1 cellular context compared by ENCODE assay signal in the genomic region with DNA sequence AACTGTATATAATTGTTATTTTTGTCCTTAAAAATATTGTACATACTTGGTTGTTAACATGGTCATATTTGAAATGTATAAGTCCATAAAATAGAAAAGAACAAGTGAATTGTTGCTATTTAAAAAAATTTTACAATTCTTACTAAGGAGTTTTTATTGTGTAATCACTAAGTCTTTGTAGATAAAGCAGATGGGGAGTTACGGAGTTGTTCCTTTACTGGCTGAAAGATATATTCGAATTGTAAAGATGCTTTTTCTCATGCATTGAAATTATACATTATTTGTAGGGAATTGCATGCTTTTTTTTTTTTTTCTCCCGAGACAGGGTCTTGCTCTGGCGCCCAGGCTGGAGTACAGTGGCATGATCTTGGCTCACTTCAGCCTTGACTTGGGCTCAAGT.
TF ChIP-seq lines count a peak whose summit lies in the region.

No MANE protein-coding gene starts in this region.

TF ChIP-seq in IMR-90, 13 proteins besides CTCF, POLR2A, EP300 and RAD21:
- TF ChIP-seq, protein P1, sequence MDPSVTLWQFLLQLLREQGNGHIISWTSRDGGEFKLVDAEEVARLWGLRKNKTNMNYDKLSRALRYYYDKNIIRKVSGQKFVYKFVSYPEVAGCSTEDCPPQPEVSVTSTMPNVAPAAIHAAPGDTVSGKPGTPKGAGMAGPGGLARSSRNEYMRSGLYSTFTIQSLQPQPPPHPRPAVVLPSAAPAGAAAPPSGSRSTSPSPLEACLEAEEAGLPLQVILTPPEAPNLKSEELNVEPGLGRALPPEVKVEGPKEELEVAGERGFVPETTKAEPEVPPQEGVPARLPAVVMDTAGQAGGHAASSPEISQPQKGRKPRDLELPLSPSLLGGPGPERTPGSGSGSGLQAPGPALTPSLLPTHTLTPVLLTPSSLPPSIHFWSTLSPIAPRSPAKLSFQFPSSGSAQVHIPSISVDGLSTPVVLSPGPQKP (IDR thresholded peaks at IDR 0.05; ENCODE audit: borderline replicate concordance, low read depth, low read length): no peak
- TF ChIP-seq CEBPB (IDR thresholded peaks at IDR 0.05; ENCODE audit: low read depth, low read length): peak; percentile 54
